Comparison of ENCODE assay signal across 10 cellular contexts in the genomic region with DNA sequence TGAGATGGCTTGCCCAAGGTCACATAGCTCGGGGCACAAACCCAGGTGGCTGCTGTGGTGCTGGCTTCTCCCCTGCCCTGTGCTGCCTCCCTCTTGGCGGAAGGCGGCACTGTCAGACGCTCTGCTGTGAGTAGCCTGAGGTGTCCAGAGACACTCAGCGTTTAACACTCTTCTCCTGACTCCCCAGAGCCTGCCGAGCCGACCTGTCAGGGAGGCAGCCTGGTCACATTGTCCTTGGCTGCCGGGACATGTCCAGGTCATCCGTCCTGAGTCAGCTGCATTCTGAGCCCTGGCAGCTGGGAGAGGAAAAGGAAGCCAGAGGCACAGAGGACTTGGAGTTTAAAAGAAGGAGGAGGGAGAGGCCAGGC. TPM values are rescaled to one million over a fixed set of nuclear protein-coding genes. Genes with fewer than 3 reads are reported as not detected.
A peak's percentile ranks its signal among the peaks of the same experiment; 100 is the strongest.
DNase-seq lines count a peak whose midpoint lies in the region; ATAC-seq lines count a peak whose summit lies in the region.
"Had no signal": no experiment of that assay in that cellular context is flagged by ENCODE, and none has a peak within 500 bp of the region (broad histone marks: within the 10 kb centered on the region; RNA-seq: fewer than 3 reads in every experiment).

No MANE protein-coding gene starts in this region.

- 17% methylated on average over 9 of the region's 9 CpGs for WGBS in right cardiac atrium

- no peaks in the 10 kb centered on the region for H3K27me3 ChIP-seq in right cardiac atrium (ENCODE audit: control insufficient read depth, insufficient read depth)
- H3K27me3 ChIP-seq: BLaER1 had no signal

- no peaks in the 10 kb centered on the region for H3K9me3 Mint-ChIP-seq in activated T-helper 2 cell treated with anti-CD3 and anti-CD28 coated beads, Interferon-gamma antibody, Interleukin-2, Interleukin-4, amounts not matched to agents 10 μg/mL and 5 μg/mL and 100 μg/mL, durations not matched to agents 14 hours and 24 hours and 36 hours
- no peaks in the 10 kb centered on the region for H3K9me3 Mint-ChIP-seq in stimulated activated effector memory CD8-positive, alpha-beta T cell treated with anti-CD3 and anti-CD28 coated beads, Interleukin-12 subunit alpha, Interleukin-12 subunit beta, amount 100 ng/mL, for 72 hours

- peaks cover 4% of the 10 kb centered on the region for H3K4me1 ChIP-seq in right cardiac atrium (ENCODE audit: control insufficient read depth, insufficient read depth, low read length)

- no peak overlapping the region for H3K4me3 Mint-ChIP-seq in activated T-helper 2 cell treated with anti-CD3 and anti-CD28 coated beads, Interferon-gamma antibody, Interleukin-2, Interleukin-4, amounts not matched to agents 10 μg/mL and 5 μg/mL and 100 μg/mL, durations not matched to agents 14 hours and 24 hours and 36 hours (ENCODE audit: low read depth)
- H3K4me3 Mint-ChIP-seq in stimulated activated effector memory CD8-positive, alpha-beta T cell treated with anti-CD3 and anti-CD28 coated beads, Interleukin-12 subunit alpha, Interleukin-12 subunit beta, amount 100 ng/mL, for 72 hours, result no peak overlapping the region

- H3K27ac ChIP-seq in right cardiac atrium (ENCODE audit: low read length), result peak overlapping the region; percentile 87
- H3K27ac ChIP-seq: BLaER1 had no signal

- no peaks in the 10 kb centered on the region for H3K36me3 Mint-ChIP-seq in activated T-helper 2 cell treated with anti-CD3 and anti-CD28 coated beads, Interferon-gamma antibody, Interleukin-2, Interleukin-4, amounts not matched to agents 10 μg/mL and 5 μg/mL and 100 μg/mL, durations not matched to agents 14 hours and 24 hours and 36 hours (ENCODE audit: low read depth)
- peaks cover 7% of the 10 kb centered on the region for H3K36me3 Mint-ChIP-seq in stimulated activated effector memory CD8-positive, alpha-beta T cell treated with anti-CD3 and anti-CD28 coated beads, Interleukin-12 subunit alpha, Interleukin-12 subunit beta, amount 100 ng/mL, for 72 hours

- no peaks in the 10 kb centered on the region for H3K9me3 ChIP-seq in right cardiac atrium (ENCODE audit: control insufficient read depth, low read length)
- H3K9me3 ChIP-seq: BLaER1 had no signal

- no peak overlapping the region for H3K4me3 ChIP-seq in right cardiac atrium (ENCODE audit: low read length)
- H3K4me3 ChIP-seq: BLaER1 had no signal

- H3K27me3 Mint-ChIP-seq in activated T-helper 2 cell treated with anti-CD3 and anti-CD28 coated beads, Interferon-gamma antibody, Interleukin-2, Interleukin-4, amounts not matched to agents 10 μg/mL and 5 μg/mL and 100 μg/mL, durations not matched to agents 14 hours and 24 hours and 36 hours (ENCODE audit: low read depth), result peaks cover 2% of the 10 kb centered on the region

- ATAC-seq in right cardiac atrium (peak; percentile 69 to 73), HG02571 (IDR thresholded peaks at IDR 0.05; ENCODE audit: unreplicated experiment) (no peak)
- ATAC-seq in stimulated activated effector memory CD8-positive, alpha-beta T cell treated with anti-CD3 and anti-CD28 coated beads, Interleukin-12 subunit alpha, Interleukin-12 subunit beta, amount 100 ng/mL, for 72 hours, result no peak

- DNase-seq in NCI-H2196 (lab: John Stamatoyannopoulos, UW; ENCODE audit: unreplicated experiment) (peak; percentile 5), NCI-H2196 treated with DMSO at 0.1 percent for 48 hours (lab: John Stamatoyannopoulos, UW; ENCODE audit: unreplicated experiment) (no peak), right cardiac atrium (peak; percentile 56 to 86 (median 75)), activated gamma-delta T cell treated with Interleukin-2 at 50 U/mL for 16 hours (no peak)
- DNase-seq in activated T-helper 2 cell treated with anti-CD3 and anti-CD28 coated beads, Interferon-gamma antibody, Interleukin-2, Interleukin-4, amounts not matched to agents 10 μg/mL and 5 μg/mL and 100 μg/mL, durations not matched to agents 14 hours and 24 hours and 36 hours (ENCODE audit: low spot score), result no peak
- no peak for DNase-seq in stimulated activated effector memory CD8-positive, alpha-beta T cell treated with anti-CD3 and anti-CD28 coated beads, Interleukin-12 subunit alpha, Interleukin-12 subunit beta, amount 100 ng/mL, for 72 hours (ENCODE audit: low spot score in 2 of 2)
- no peak for DNase-seq in activated naive CD4-positive, alpha-beta T cell treated with Interleukin-2 at 50 U/mL for 16 hours
- DNase-seq: NCI-H2171 treated with DMSO at 0.1 percent for 48 hours had no signal

- intact Hi-C loops in activated T-helper 2 cell treated with anti-CD3 and anti-CD28 coated beads, Interferon-gamma antibody, Interleukin-2, Interleukin-4, amounts not matched to agents 10 μg/mL and 5 μg/mL and 100 μg/mL, durations not matched to agents 14 hours and 24 hours and 36 hours (cut with micrococcal nuclease), result no loop called here
- intact Hi-C loops in right cardiac atrium (cut with DNase I), result no loop called here

- peak overlapping the region; percentile 42 for H3K27ac Mint-ChIP-seq in activated T-helper 2 cell treated with anti-CD3 and anti-CD28 coated beads, Interferon-gamma antibody, Interleukin-2, Interleukin-4, amounts not matched to agents 10 μg/mL and 5 μg/mL and 100 μg/mL, durations not matched to agents 14 hours and 24 hours and 36 hours
- peak overlapping the region; percentile 80 for H3K27ac Mint-ChIP-seq in stimulated activated effector memory CD8-positive, alpha-beta T cell treated with anti-CD3 and anti-CD28 coated beads, Interleukin-12 subunit alpha, Interleukin-12 subunit beta, amount 100 ng/mL, for 72 hours

- peaks cover 10% of the 10 kb centered on the region for H3K4me1 Mint-ChIP-seq in activated T-helper 2 cell treated with anti-CD3 and anti-CD28 coated beads, Interferon-gamma antibody, Interleukin-2, Interleukin-4, amounts not matched to agents 10 μg/mL and 5 μg/mL and 100 μg/mL, durations not matched to agents 14 hours and 24 hours and 36 hours (ENCODE audit: low read depth)
- H3K4me1 Mint-ChIP-seq in stimulated activated effector memory CD8-positive, alpha-beta T cell treated with anti-CD3 and anti-CD28 coated beads, Interleukin-12 subunit alpha, Interleukin-12 subunit beta, amount 100 ng/mL, for 72 hours, result peaks cover 39% of the 10 kb centered on the region

RNA-seq across cellular contexts. Expression of a gene that starts 4.7 kb away (rescaled TPM):
- 0.32 TPM in 1 of 2 replicates, not detected in the other for total RNA-seq in activated T-helper 2 cell treated with anti-CD3 and anti-CD28 coated beads, Interferon-gamma antibody, Interleukin-2, Interleukin-4, amounts not matched to agents 10 μg/mL and 5 μg/mL and 100 μg/mL, durations not matched to agents 14 hours and 24 hours and 36 hours
- 100 to 1,000 TPM in 3 of 4 donors, 10 to 100 TPM in 1; 66.2 to 216 (median 131) TPM for total RNA-seq in right cardiac atrium
- polyA plus RNA-seq in right cardiac atrium, result 84.7 TPM

RNA-seq across cellular contexts. Expression of a gene that starts 9.1 kb away (rescaled TPM):
- 0.16 TPM in 1 of 2 replicates, not detected in the other for total RNA-seq in activated T-helper 2 cell treated with anti-CD3 and anti-CD28 coated beads, Interferon-gamma antibody, Interleukin-2, Interleukin-4, amounts not matched to agents 10 μg/mL and 5 μg/mL and 100 μg/mL, durations not matched to agents 14 hours and 24 hours and 36 hours
- 10 to 100 TPM; 13.0 to 31.0 (median 20.9) TPM for total RNA-seq in right cardiac atrium
- 13.3 TPM for polyA plus RNA-seq in right cardiac atrium

RNA-seq across cellular contexts. Expression of a gene that starts 25.6 kb away (rescaled TPM):
- 45.5 and 47.7 TPM in 2 replicates for total RNA-seq in activated T-helper 2 cell treated with anti-CD3 and anti-CD28 coated beads, Interferon-gamma antibody, Interleukin-2, Interleukin-4, amounts not matched to agents 10 μg/mL and 5 μg/mL and 100 μg/mL, durations not matched to agents 14 hours and 24 hours and 36 hours
- total RNA-seq in right cardiac atrium, result 10 to 100 TPM; 34.9 to 49.3 (median 45.9) TPM
- polyA plus RNA-seq in right cardiac atrium, result 35.0 TPM

RNA-seq across cellular contexts. Expression of a gene that starts 35.5 kb away (rescaled TPM):
- 261 and 266 TPM in 2 replicates for total RNA-seq in activated T-helper 2 cell treated with anti-CD3 and anti-CD28 coated beads, Interferon-gamma antibody, Interleukin-2, Interleukin-4, amounts not matched to agents 10 μg/mL and 5 μg/mL and 100 μg/mL, durations not matched to agents 14 hours and 24 hours and 36 hours
- 10 to 100 TPM; 52.9 to 68.3 (median 60.9) TPM for total RNA-seq in right cardiac atrium
- polyA plus RNA-seq in right cardiac atrium, result 44.3 TPM

RNA-seq across cellular contexts. Expression of a gene that starts 55.8 kb away (rescaled TPM):
- total RNA-seq in activated T-helper 2 cell treated with anti-CD3 and anti-CD28 coated beads, Interferon-gamma antibody, Interleukin-2, Interleukin-4, amounts not matched to agents 10 μg/mL and 5 μg/mL and 100 μg/mL, durations not matched to agents 14 hours and 24 hours and 36 hours, result 85.0 and 90.6 TPM in 2 replicates
- total RNA-seq in right cardiac atrium, result 10 to 100 TPM; 52.2 to 67.1 (median 61.7) TPM
- 36.1 TPM for polyA plus RNA-seq in right cardiac atrium

Comparison
In these comparisons a context has a peak if more than half of its experiments do, and no peak if none do; other contexts are left out.
1. DNase-seq: peak in NCI-H2196 (single experiment) and right cardiac atrium (3 of 3); none in NCI-H2196 treated with DMSO at 0.1 percent for 48 hours (single experiment), activated T-helper 2 cell treated with anti-CD3 and anti-CD28 coated beads, Interferon-gamma antibody, Interleukin-2, Interleukin-4, amounts not matched to agents 10 μg/mL and 5 μg/mL and 100 μg/mL, durations not matched to agents 14 hours and 24 hours and 36 hours (single experiment), stimulated activated effector memory CD8-positive, alpha-beta T cell treated with anti-CD3 and anti-CD28 coated beads, Interleukin-12 subunit alpha, Interleukin-12 subunit beta, amount 100 ng/mL, for 72 hours (0 of 2), activated naive CD4-positive, alpha-beta T cell treated with Interleukin-2 at 50 U/mL for 16 hours (single experiment) and activated gamma-delta T cell treated with Interleukin-2 at 50 U/mL for 16 hours (single experiment).
2. ATAC-seq: peak in right cardiac atrium (2 of 2); none in stimulated activated effector memory CD8-positive, alpha-beta T cell treated with anti-CD3 and anti-CD28 coated beads, Interleukin-12 subunit alpha, Interleukin-12 subunit beta, amount 100 ng/mL, for 72 hours (single experiment) and HG02571 (single experiment).
3. RNA of a gene that starts 4.7 kb away (total RNA-seq): 66.2 to 216 TPM in right cardiac atrium; 0.32 TPM in activated T-helper 2 cell treated with anti-CD3 and anti-CD28 coated beads, Interferon-gamma antibody, Interleukin-2, Interleukin-4, amounts not matched to agents 10 μg/mL and 5 μg/mL and 100 μg/mL, durations not matched to agents 14 hours and 24 hours and 36 hours; every median in the first group is over 10 times any median in the second.
4. RNA of a gene that starts 9.1 kb away (total RNA-seq): 13.0 to 31.0 TPM in right cardiac atrium; 0.16 TPM in activated T-helper 2 cell treated with anti-CD3 and anti-CD28 coated beads, Interferon-gamma antibody, Interleukin-2, Interleukin-4, amounts not matched to agents 10 μg/mL and 5 μg/mL and 100 μg/mL, durations not matched to agents 14 hours and 24 hours and 36 hours; every median in the first group is over 10 times any median in the second.